2 cellular contexts compared by ENCODE assay signal in the genomic region with DNA sequence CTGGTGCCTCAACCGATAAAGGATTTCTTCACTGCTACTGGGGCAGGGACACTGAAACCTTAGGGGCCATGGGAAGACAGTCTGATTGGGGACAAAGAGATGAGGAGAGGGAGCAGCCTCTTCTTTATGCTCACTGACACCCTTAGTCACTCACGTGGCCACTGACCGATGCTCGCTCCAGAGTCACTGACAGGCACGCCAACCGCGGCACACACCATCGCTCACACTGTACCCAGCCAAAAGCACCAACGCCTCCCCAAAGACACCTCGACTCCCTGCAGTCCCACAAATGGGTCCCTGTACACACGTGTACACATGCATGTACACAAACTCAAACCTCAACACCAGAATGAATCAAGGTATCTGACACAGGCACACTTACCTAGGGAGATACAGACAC.
TF ChIP-seq lines count a peak whose summit lies in the region.

No MANE protein-coding gene starts in this region.

TF ChIP-seq in HCT116, 20 proteins besides CTCF, POLR2A, EP300 and RAD21:
- TF ChIP-seq MAX (IDR thresholded peaks at IDR 0.05) (no peak), CEBPB (IDR thresholded peaks at IDR 0.05; ENCODE audit: low read depth) (no peak), REST (IDR thresholded peaks at IDR 0.05; ENCODE audit: low read depth) (no peak), SP1 (IDR thresholded peaks at IDR 0.05; ENCODE audit: low read depth) (no peak), YY1 (IDR thresholded peaks at IDR 0.05; ENCODE audit: extremely low read depth, insufficient replicate concordance, low read depth, low read length) (no peak), ZFX (IDR thresholded peaks at IDR 0.05) (no peak), FOSL1 (IDR thresholded peaks at IDR 0.05; ENCODE audit: low read depth) (no peak), CBX3 (IDR thresholded peaks at IDR 0.05; ENCODE audit: low read depth) (no peak), EGR1 (IDR thresholded peaks at IDR 0.05; ENCODE audit: low read depth) (no peak), SIN3A (IDR thresholded peaks at IDR 0.05; ENCODE audit: low read depth) (no peak), JUND (IDR thresholded peaks at IDR 0.05) (no peak), POLR2AphosphoS5 (IDR thresholded peaks at IDR 0.05; ENCODE audit: low read depth, low read length) (no peak)
- TF ChIP-seq, protein P1, sequence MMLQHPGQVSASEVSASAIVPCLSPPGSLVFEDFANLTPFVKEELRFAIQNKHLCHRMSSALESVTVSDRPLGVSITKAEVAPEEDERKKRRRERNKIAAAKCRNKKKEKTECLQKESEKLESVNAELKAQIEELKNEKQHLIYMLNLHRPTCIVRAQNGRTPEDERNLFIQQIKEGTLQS (IDR thresholded peaks at IDR 0.05): no peak
- TF ChIP-seq, protein P2, sequence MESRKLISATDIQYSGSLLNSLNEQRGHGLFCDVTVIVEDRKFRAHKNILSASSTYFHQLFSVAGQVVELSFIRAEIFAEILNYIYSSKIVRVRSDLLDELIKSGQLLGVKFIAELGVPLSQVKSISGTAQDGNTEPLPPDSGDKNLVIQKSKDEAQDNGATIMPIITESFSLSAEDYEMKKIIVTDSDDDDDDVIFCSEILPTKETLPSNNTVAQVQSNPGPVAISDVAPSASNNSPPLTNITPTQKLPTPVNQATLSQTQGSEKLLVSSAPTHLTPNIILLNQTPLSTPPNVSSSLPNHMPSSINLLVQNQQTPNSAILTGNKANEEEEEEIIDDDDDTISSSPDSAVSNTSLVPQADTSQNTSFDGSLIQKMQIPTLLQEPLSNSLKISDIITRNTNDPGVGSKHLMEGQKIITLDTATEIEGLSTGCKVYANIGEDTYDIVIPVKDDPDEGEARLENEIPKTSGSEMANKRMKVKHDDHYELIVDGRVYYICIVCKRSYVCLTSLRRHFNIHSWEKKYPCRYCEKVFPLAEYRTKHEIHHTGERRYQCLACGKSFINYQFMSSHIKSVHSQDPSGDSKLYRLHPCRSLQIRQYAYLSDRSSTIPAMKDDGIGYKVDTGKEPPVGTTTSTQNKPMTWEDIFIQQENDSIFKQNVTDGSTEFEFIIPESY (IDR thresholded peaks at IDR 0.05; ENCODE audit: extremely low read depth, insufficient replicate concordance, low read length): no peak

TF ChIP-seq in H1, 55 proteins besides CTCF, POLR2A, EP300 and RAD21:
- TF ChIP-seq SP1 (IDR thresholded peaks at IDR 0.05; ENCODE audit: low read depth, low read length) (no peak), TBP (IDR thresholded peaks at IDR 0.05; ENCODE audit: low read depth, low read length) (no peak), EZH2 (IDR thresholded peaks at IDR 0.05; ENCODE audit: low read depth, low read length, severe bottlenecking) (no peak), KDM1A (IDR thresholded peaks at IDR 0.05; ENCODE audit: borderline replicate concordance, low read length) (no peak), POU5F1 (IDR thresholded peaks at IDR 0.05; ENCODE audit: low read depth, low read length) (no peak), HDAC2 (IDR thresholded peaks at IDR 0.05; ENCODE audit: borderline replicate concordance in 1 of 2, low read depth in 2 of 2, low read length in 2 of 2) (no peak), RNF2 (IDR thresholded peaks at IDR 0.05; ENCODE audit: borderline replicate concordance, low read depth, low read length, missing control alignments, poor library complexity, severe bottlenecking) (no peak), CTBP2 (IDR thresholded peaks at IDR 0.05; ENCODE audit: borderline replicate concordance, insufficient read depth, insufficient read length, low read length) (no peak), ASH2L (IDR thresholded peaks at IDR 0.05; ENCODE audit: low read length) (no peak), JUND (IDR thresholded peaks at IDR 0.05; ENCODE audit: low read length) (no peak), BACH1 (IDR thresholded peaks at IDR 0.05; ENCODE audit: low read length) (no peak), SIRT6 (IDR thresholded peaks at IDR 0.05; ENCODE audit: low read length) (no peak), KDM4A (IDR thresholded peaks at IDR 0.05; ENCODE audit: low read depth, low read length, severe bottlenecking) (no peak), PHF8 (conservative IDR thresholded peaks at IDR 0.05; ENCODE audit: low read depth, low read length) (no peak), TAF7 (optimal IDR thresholded peaks at IDR 0.05; ENCODE audit: borderline replicate concordance, low read depth, low read length) (no peak), HDAC6 (IDR thresholded peaks at IDR 0.05; ENCODE audit: low read depth, low read length) (no peak), NANOG (IDR thresholded peaks at IDR 0.05; ENCODE audit: insufficient read depth, low read depth, low read length, poor library complexity, severe bottlenecking) (no peak)
- TF ChIP-seq, protein P3, sequence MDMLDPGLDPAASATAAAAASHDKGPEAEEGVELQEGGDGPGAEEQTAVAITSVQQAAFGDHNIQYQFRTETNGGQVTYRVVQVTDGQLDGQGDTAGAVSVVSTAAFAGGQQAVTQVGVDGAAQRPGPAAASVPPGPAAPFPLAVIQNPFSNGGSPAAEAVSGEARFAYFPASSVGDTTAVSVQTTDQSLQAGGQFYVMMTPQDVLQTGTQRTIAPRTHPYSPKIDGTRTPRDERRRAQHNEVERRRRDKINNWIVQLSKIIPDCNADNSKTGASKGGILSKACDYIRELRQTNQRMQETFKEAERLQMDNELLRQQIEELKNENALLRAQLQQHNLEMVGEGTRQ (IDR thresholded peaks at IDR 0.05; ENCODE audit: low read length): no peak
- TF ChIP-seq, protein P1 (IDR thresholded peaks at IDR 0.05; ENCODE audit: insufficient read depth, low read depth, low read length): no peak
- TF ChIP-seq, protein P4, sequence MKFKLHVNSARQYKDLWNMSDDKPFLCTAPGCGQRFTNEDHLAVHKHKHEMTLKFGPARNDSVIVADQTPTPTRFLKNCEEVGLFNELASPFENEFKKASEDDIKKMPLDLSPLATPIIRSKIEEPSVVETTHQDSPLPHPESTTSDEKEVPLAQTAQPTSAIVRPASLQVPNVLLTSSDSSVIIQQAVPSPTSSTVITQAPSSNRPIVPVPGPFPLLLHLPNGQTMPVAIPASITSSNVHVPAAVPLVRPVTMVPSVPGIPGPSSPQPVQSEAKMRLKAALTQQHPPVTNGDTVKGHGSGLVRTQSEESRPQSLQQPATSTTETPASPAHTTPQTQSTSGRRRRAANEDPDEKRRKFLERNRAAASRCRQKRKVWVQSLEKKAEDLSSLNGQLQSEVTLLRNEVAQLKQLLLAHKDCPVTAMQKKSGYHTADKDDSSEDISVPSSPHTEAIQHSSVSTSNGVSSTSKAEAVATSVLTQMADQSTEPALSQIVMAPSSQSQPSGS (IDR thresholded peaks at IDR 0.05; ENCODE audit: low read length): no peak
